ENCODE assay signal across 9 cellular contexts in genomic region chr17:81858967-81859905, GRCh38. TPM values are rescaled to one million over a fixed set of nuclear protein-coding genes. Genes with fewer than 3 reads are reported as not detected.
DNase-seq lines count a peak whose midpoint lies in the region; ATAC-seq, FAIRE-seq and TF ChIP-seq lines count a peak whose summit lies in the region.
"Had no signal": no experiment of that assay in that cellular context is flagged by ENCODE, and none has a peak within 500 bp of the region (broad histone marks: within the 10 kb centered on the region; RNA-seq: fewer than 3 reads in every experiment).

No MANE protein-coding gene starts in this region.

- no peak for ATAC-seq in GM21528 (IDR thresholded peaks at IDR 0.05; ENCODE audit: low FRiP score, unreplicated experiment)

- no peaks in the 10 kb centered on the region for H3K27me3 Mint-ChIP-seq in activated CD4-positive, alpha-beta T cell treated with anti-CD3 and anti-CD28 coated beads, Interleukin-2, amount 10 ng/mL, durations not matched to agents 7 days and 5 days
- no peaks in the 10 kb centered on the region for H3K27me3 Mint-ChIP-seq in activated T-helper 2 cell treated with anti-CD3 and anti-CD28 coated beads, Interferon-gamma antibody, Interleukin-2, Interleukin-4, amounts not matched to agents 10 μg/mL and 5 μg/mL and 100 μg/mL, durations not matched to agents 14 hours and 24 hours and 36 hours (ENCODE audit: low read depth)

- peak overlapping the region; percentile 63 to 94 for H3K9ac ChIP-seq in kidney (ENCODE audit: low read length in 2 of 2)

- no peak for TF ChIP-seq POLR2A in thyroid gland (IDR thresholded peaks at IDR 0.05)

- H3K4me3 ChIP-seq in kidney (ENCODE audit: low read length in 2 of 2), result peak overlapping the region; percentile 74 to 94
- peak overlapping the region; percentile 78 to 99 (median 85) for H3K4me3 ChIP-seq in thyroid gland (replicated peaks in 1 of 3)

- intact Hi-C loops in activated T-helper 2 cell treated with anti-CD3 and anti-CD28 coated beads, Interferon-gamma antibody, Interleukin-2, Interleukin-4, amounts not matched to agents 10 μg/mL and 5 μg/mL and 100 μg/mL, durations not matched to agents 14 hours and 24 hours and 36 hours (cut with micrococcal nuclease), result no loop called here
- intact Hi-C loops in kidney (cut with DNase I), result no loop called here
- intact Hi-C loops in thyroid gland (cut with DNase I), result loop anchor here (2.0 to 5.0 kb wide), 2 partner anchors 26 to 147 kb away; partner anchors contain the start of genes MCRIP1 and SLC25A10

- 53 to 59% methylated on average over 21 to 22 of the region's 23 CpGs for WGBS in thyroid gland, 2 donors

- peak overlapping the region; percentile 91 for H3K4me3 Mint-ChIP-seq in activated CD4-positive, alpha-beta T cell treated with anti-CD3 and anti-CD28 coated beads, Interleukin-2, amount 10 ng/mL, durations not matched to agents 7 days and 5 days
- peak overlapping the region; percentile 96 for H3K4me3 Mint-ChIP-seq in activated T-helper 2 cell treated with anti-CD3 and anti-CD28 coated beads, Interferon-gamma antibody, Interleukin-2, Interleukin-4, amounts not matched to agents 10 μg/mL and 5 μg/mL and 100 μg/mL, durations not matched to agents 14 hours and 24 hours and 36 hours (ENCODE audit: low read depth)

- no peak for FAIRE-seq in kidney (lab: Jason Lieb, UNC)

- no peaks in the 10 kb centered on the region for H3K27me3 ChIP-seq in thyroid gland

- H3K36me3 Mint-ChIP-seq in activated CD4-positive, alpha-beta T cell treated with anti-CD3 and anti-CD28 coated beads, Interleukin-2, amount 10 ng/mL, durations not matched to agents 7 days and 5 days (ENCODE audit: low read depth), result peaks cover 51% of the 10 kb centered on the region
- H3K36me3 Mint-ChIP-seq in activated T-helper 2 cell treated with anti-CD3 and anti-CD28 coated beads, Interferon-gamma antibody, Interleukin-2, Interleukin-4, amounts not matched to agents 10 μg/mL and 5 μg/mL and 100 μg/mL, durations not matched to agents 14 hours and 24 hours and 36 hours (ENCODE audit: low read depth), result peaks cover 77% of the 10 kb centered on the region

- CTCF ChIA-PET in activated CD4-positive, alpha-beta T cell treated with anti-CD3 and anti-CD28 coated beads, Interleukin-2, amount 10 ng/mL, durations not matched to agents 7 days and 5 days (lab: Charles Lee), result interaction anchor here (0.6 to 1.1 kb wide), 3 partner anchors 15 to 136 kb away, joined by 3 read pairs; no protein-coding TSS in a partner anchor

- H3K27ac ChIP-seq in kidney (ENCODE audit: low read depth in 2 of 2, low read length in 2 of 2), result peak overlapping the region in 1 of 2 donors; percentile 89
- peak overlapping the region in 2 of 3 donors; percentile 74 to 87 for H3K27ac ChIP-seq in thyroid gland

- H3K4me1 ChIP-seq in kidney (ENCODE audit: control insufficient read depth in 1 of 2, insufficient read depth in 1 of 2, low read depth in 1 of 2, low read length in 2 of 2), result peaks cover 10 to 29% of the 10 kb centered on the region in 2 donors
- peaks cover 20 to 34% of the 10 kb centered on the region in 2 donors for H3K4me1 ChIP-seq in thyroid gland

- H3K4me1 Mint-ChIP-seq in activated CD4-positive, alpha-beta T cell treated with anti-CD3 and anti-CD28 coated beads, Interleukin-2, amount 10 ng/mL, durations not matched to agents 7 days and 5 days, result peaks cover 44% of the 10 kb centered on the region
- peaks cover 36% of the 10 kb centered on the region for H3K4me1 Mint-ChIP-seq in activated T-helper 2 cell treated with anti-CD3 and anti-CD28 coated beads, Interferon-gamma antibody, Interleukin-2, Interleukin-4, amounts not matched to agents 10 μg/mL and 5 μg/mL and 100 μg/mL, durations not matched to agents 14 hours and 24 hours and 36 hours (ENCODE audit: low read depth)

- POLR2A ChIA-PET in activated CD4-positive, alpha-beta T cell treated with anti-CD3 and anti-CD28 coated beads, Interleukin-2, amount 10 ng/mL, durations not matched to agents 7 days and 5 days (lab: Charles Lee), result no interaction called here

- TF ChIP-seq CTCF in kidney (IDR thresholded peaks at IDR 0.05; ENCODE audit: borderline replicate concordance, extremely low read depth, insufficient read depth) (no peak), thyroid gland (IDR thresholded peaks at IDR 0.05) (no peak)

- H3K9me3 ChIP-seq in kidney (ENCODE audit: control insufficient read depth in 1 of 2, low read length in 2 of 2), result no peaks in the 10 kb centered on the region
- no peaks in the 10 kb centered on the region for H3K9me3 ChIP-seq in thyroid gland

- DNase-seq in activated CD4-positive, alpha-beta T cell treated with anti-CD3 and anti-CD28 coated beads, Interleukin-2, amount 10 ng/mL, durations not matched to agents 7 days and 5 days, result no peak
- DNase-seq in activated CD4-positive, alpha-beta T cell treated with anti-CD3 and anti-CD28 coated beads, Interleukin-2, amount 50 U/mL, for 1 hour, result no peak
- DNase-seq in activated T-helper 2 cell treated with anti-CD3 and anti-CD28 coated beads, Interferon-gamma antibody, Interleukin-2, Interleukin-4, amounts not matched to agents 10 μg/mL and 5 μg/mL and 100 μg/mL, durations not matched to agents 14 hours and 24 hours and 36 hours (ENCODE audit: low spot score), result no peak
- DNase-seq in kidney, result peak; percentile 69
- DNase-seq in thyroid gland, result no peak
- DNase-seq in NCI-H524 treated with DMSO at 0.1 percent for 48 hours (lab: John Stamatoyannopoulos, UW), result no peak
- DNase-seq in middle frontal gyrus (ENCODE audit: extremely low spot score, low spot score), result no peak

- no peaks in the 10 kb centered on the region for H3K9me3 Mint-ChIP-seq in activated CD4-positive, alpha-beta T cell treated with anti-CD3 and anti-CD28 coated beads, Interleukin-2, amount 10 ng/mL, durations not matched to agents 7 days and 5 days
- no peaks in the 10 kb centered on the region for H3K9me3 Mint-ChIP-seq in activated T-helper 2 cell treated with anti-CD3 and anti-CD28 coated beads, Interferon-gamma antibody, Interleukin-2, Interleukin-4, amounts not matched to agents 10 μg/mL and 5 μg/mL and 100 μg/mL, durations not matched to agents 14 hours and 24 hours and 36 hours

- H3K36me3 ChIP-seq in kidney (ENCODE audit: control insufficient read depth in 1 of 2, insufficient read depth in 2 of 2, low read length in 2 of 2) (peaks cover 18 to 26% of the 10 kb centered on the region in 2 donors), thyroid gland (peaks cover 30 to 35% of the 10 kb centered on the region in 2 donors)

- peak overlapping the region; percentile 85 for H3K27ac Mint-ChIP-seq in activated CD4-positive, alpha-beta T cell treated with anti-CD3 and anti-CD28 coated beads, Interleukin-2, amount 10 ng/mL, durations not matched to agents 7 days and 5 days
- peak overlapping the region; percentile 85 for H3K27ac Mint-ChIP-seq in activated T-helper 2 cell treated with anti-CD3 and anti-CD28 coated beads, Interferon-gamma antibody, Interleukin-2, Interleukin-4, amounts not matched to agents 10 μg/mL and 5 μg/mL and 100 μg/mL, durations not matched to agents 14 hours and 24 hours and 36 hours

RNA-seq across cellular contexts. Expression of gene P4HB, which starts 1.1 kb away (rescaled TPM):
- 100 to 1,000 TPM; 420 to 499 TPM for total RNA-seq in activated CD4-positive, alpha-beta T cell treated with anti-CD3 and anti-CD28 coated beads, Interleukin-2, amount 10 ng/mL, durations not matched to agents 7 days and 5 days
- total RNA-seq in activated T-helper 2 cell treated with anti-CD3 and anti-CD28 coated beads, Interferon-gamma antibody, Interleukin-2, Interleukin-4, amounts not matched to agents 10 μg/mL and 5 μg/mL and 100 μg/mL, durations not matched to agents 14 hours and 24 hours and 36 hours, result 545 and 603 TPM in 2 replicates
- total RNA-seq in kidney (482 TPM), thyroid gland (1,000 to 10,000 TPM in 1 of 4 donors, 100 to 1,000 TPM in 3; 548 to 1,124 (median 681) TPM)
- 411 TPM for polyA plus RNA-seq in kidney (ENCODE audit: insufficient read depth, low read depth, low replicate concordance)

RNA-seq across cellular contexts. Expression of gene ARHGDIA, which starts 11.9 kb away (rescaled TPM):
- total RNA-seq in activated CD4-positive, alpha-beta T cell treated with anti-CD3 and anti-CD28 coated beads, Interleukin-2, amount 10 ng/mL, durations not matched to agents 7 days and 5 days, result 100 to 1,000 TPM; 654 to 714 TPM
- 713 and 715 TPM in 2 replicates for total RNA-seq in activated T-helper 2 cell treated with anti-CD3 and anti-CD28 coated beads, Interferon-gamma antibody, Interleukin-2, Interleukin-4, amounts not matched to agents 10 μg/mL and 5 μg/mL and 100 μg/mL, durations not matched to agents 14 hours and 24 hours and 36 hours
- total RNA-seq in kidney, result 453 TPM
- 424 TPM for polyA plus RNA-seq in kidney (ENCODE audit: insufficient read depth, low read depth, low replicate concordance)
- 100 to 1,000 TPM; 115 to 173 (median 164) TPM for total RNA-seq in thyroid gland

RNA-seq across cellular contexts. Expression of gene PPP1R27, which starts 24.4 kb away (rescaled TPM):
- not detected for total RNA-seq in activated CD4-positive, alpha-beta T cell treated with anti-CD3 and anti-CD28 coated beads, Interleukin-2, amount 10 ng/mL, durations not matched to agents 7 days and 5 days
- total RNA-seq in activated T-helper 2 cell treated with anti-CD3 and anti-CD28 coated beads, Interferon-gamma antibody, Interleukin-2, Interleukin-4, amounts not matched to agents 10 μg/mL and 5 μg/mL and 100 μg/mL, durations not matched to agents 14 hours and 24 hours and 36 hours, result not detected in 2 replicates
- total RNA-seq in kidney, result not detected
- polyA plus RNA-seq in kidney (ENCODE audit: insufficient read depth, low read depth, low replicate concordance), result not detected
- total RNA-seq in thyroid gland, result not detected
- total RNA-seq: dermis microvascular lymphatic vessel endothelial cell had no signal

RNA-seq across cellular contexts. Expression of gene MCRIP1, which starts 26.1 kb away (rescaled TPM):
- 10 to 100 TPM; 45.7 to 47.8 TPM for total RNA-seq in activated CD4-positive, alpha-beta T cell treated with anti-CD3 and anti-CD28 coated beads, Interleukin-2, amount 10 ng/mL, durations not matched to agents 7 days and 5 days
- 42.5 and 42.9 TPM in 2 replicates for total RNA-seq in activated T-helper 2 cell treated with anti-CD3 and anti-CD28 coated beads, Interferon-gamma antibody, Interleukin-2, Interleukin-4, amounts not matched to agents 10 μg/mL and 5 μg/mL and 100 μg/mL, durations not matched to agents 14 hours and 24 hours and 36 hours
- total RNA-seq in kidney, result 88.3 TPM
- 151 TPM for polyA plus RNA-seq in kidney (ENCODE audit: insufficient read depth, low read depth, low replicate concordance)
- 10 to 100 TPM; 55.2 to 88.6 (median 83.7) TPM for total RNA-seq in thyroid gland

RNA-seq across cellular contexts. Expression of gene ALYREF, which starts 32.1 kb away (rescaled TPM):
- total RNA-seq in activated CD4-positive, alpha-beta T cell treated with anti-CD3 and anti-CD28 coated beads, Interleukin-2, amount 10 ng/mL, durations not matched to agents 7 days and 5 days, result 100 to 1,000 TPM; 197 to 221 TPM
- 237 and 240 TPM in 2 replicates for total RNA-seq in activated T-helper 2 cell treated with anti-CD3 and anti-CD28 coated beads, Interferon-gamma antibody, Interleukin-2, Interleukin-4, amounts not matched to agents 10 μg/mL and 5 μg/mL and 100 μg/mL, durations not matched to agents 14 hours and 24 hours and 36 hours
- total RNA-seq in kidney (59.3 TPM), thyroid gland (100 to 1,000 TPM in 1 of 4 donors, 10 to 100 TPM in 3; 55.5 to 106 (median 75.4) TPM)
- 45.3 TPM for polyA plus RNA-seq in kidney (ENCODE audit: insufficient read depth, low read depth, low replicate concordance)
